ENCODE assay signal across 1 cellular context in the genomic region with DNA sequence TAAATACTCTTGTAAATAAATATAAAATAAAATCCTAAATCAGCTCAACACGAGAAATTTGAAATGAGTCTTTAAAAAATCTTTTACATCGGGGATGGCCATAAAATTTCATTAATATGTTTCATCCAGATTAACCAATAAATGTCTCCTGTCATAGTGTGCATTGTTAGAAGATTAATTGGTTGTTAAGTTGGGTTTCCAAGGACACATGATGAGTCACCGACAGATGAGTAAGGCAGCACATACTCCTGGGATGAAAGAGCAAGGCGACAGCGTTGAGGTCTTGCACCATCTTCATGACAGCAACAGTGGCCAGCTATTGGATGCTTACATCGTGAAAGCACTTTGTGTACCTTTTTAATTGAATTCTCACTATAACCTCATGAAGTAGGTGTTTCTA.
TF ChIP-seq lines count a peak whose summit lies in the region.

No MANE protein-coding gene starts in this region.

TF ChIP-seq in A549, 52 proteins besides CTCF, POLR2A, EP300 and RAD21 (continued from another document):
- TF ChIP-seq, protein P1, sequence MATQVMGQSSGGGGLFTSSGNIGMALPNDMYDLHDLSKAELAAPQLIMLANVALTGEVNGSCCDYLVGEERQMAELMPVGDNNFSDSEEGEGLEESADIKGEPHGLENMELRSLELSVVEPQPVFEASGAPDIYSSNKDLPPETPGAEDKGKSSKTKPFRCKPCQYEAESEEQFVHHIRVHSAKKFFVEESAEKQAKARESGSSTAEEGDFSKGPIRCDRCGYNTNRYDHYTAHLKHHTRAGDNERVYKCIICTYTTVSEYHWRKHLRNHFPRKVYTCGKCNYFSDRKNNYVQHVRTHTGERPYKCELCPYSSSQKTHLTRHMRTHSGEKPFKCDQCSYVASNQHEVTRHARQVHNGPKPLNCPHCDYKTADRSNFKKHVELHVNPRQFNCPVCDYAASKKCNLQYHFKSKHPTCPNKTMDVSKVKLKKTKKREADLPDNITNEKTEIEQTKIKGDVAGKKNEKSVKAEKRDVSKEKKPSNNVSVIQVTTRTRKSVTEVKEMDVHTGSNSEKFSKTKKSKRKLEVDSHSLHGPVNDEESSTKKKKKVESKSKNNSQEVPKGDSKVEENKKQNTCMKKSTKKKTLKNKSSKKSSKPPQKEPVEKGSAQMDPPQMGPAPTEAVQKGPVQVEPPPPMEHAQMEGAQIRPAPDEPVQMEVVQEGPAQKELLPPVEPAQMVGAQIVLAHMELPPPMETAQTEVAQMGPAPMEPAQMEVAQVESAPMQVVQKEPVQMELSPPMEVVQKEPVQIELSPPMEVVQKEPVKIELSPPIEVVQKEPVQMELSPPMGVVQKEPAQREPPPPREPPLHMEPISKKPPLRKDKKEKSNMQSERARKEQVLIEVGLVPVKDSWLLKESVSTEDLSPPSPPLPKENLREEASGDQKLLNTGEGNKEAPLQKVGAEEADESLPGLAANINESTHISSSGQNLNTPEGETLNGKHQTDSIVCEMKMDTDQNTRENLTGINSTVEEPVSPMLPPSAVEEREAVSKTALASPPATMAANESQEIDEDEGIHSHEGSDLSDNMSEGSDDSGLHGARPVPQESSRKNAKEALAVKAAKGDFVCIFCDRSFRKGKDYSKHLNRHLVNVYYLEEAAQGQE (IDR thresholded peaks at IDR 0.05): no peak
- TF ChIP-seq, protein P2, sequence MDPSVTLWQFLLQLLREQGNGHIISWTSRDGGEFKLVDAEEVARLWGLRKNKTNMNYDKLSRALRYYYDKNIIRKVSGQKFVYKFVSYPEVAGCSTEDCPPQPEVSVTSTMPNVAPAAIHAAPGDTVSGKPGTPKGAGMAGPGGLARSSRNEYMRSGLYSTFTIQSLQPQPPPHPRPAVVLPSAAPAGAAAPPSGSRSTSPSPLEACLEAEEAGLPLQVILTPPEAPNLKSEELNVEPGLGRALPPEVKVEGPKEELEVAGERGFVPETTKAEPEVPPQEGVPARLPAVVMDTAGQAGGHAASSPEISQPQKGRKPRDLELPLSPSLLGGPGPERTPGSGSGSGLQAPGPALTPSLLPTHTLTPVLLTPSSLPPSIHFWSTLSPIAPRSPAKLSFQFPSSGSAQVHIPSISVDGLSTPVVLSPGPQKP (IDR thresholded peaks at IDR 0.05; ENCODE audit: low read depth, low read length): no peak
